ENCODE assay signal across 11 cellular contexts in the genomic region with DNA sequence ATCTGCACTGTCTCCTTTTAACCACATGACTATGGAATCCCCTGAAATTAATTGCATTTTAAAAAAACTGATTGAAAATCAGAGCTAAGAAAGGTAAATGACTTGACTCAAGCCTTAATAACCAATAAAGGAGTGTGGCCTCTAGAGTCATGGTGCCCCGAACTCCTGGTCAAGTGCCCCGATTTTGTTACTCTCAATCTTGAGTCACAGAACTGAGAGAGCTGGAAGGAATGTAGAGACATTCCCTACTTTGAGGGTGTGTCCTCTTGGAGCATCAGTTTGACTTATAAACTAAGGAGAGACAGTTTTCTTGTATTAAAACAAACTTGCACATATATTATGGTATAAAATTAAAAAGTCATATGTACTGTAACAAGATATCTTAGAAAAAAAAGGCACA. TPM values are rescaled to one million over a fixed set of nuclear protein-coding genes. Genes with fewer than 3 reads are reported as not detected.
A peak's percentile ranks its signal among the peaks of the same experiment; 100 is the strongest.
DNase-seq lines count a peak whose midpoint lies in the region; ATAC-seq and TF ChIP-seq lines count a peak whose summit lies in the region.
"Had no signal": no experiment of that assay in that cellular context is flagged by ENCODE, and none has a peak within 500 bp of the region (broad histone marks: within the 10 kb centered on the region; RNA-seq: fewer than 3 reads in every experiment).

No MANE protein-coding gene starts in this region.

- DNase-seq in activated CD4-positive, alpha-beta T cell treated with anti-CD3 and anti-CD28 coated beads, Interleukin-2, amount 10 ng/mL, durations not matched to agents 7 days and 5 days = no peak
- no peak for DNase-seq in activated CD4-positive, alpha-beta T cell treated with anti-CD3 and anti-CD28 coated beads for 4 hours
- DNase-seq in NT2/D1 (ENCODE audit: low read depth, low spot score) (no peak), smooth muscle cell (lab: John Stamatoyannopoulos, UW; ENCODE audit: unreplicated experiment) (no peak), NCI-H345 (lab: John Stamatoyannopoulos, UW) (no peak)
- DNase-seq: retina had no signal

- H3K4me3 ChIP-seq in NT2/D1 (ENCODE audit: insufficient read length, low read depth) (peak overlapping the region; percentile 99), endocrine pancreas (ENCODE audit: control insufficient read depth, insufficient read depth, low read length) (peak overlapping the region; percentile 61), smooth muscle cell (no peak overlapping the region)
- H3K4me3 ChIP-seq: thoracic aorta had no signal

- no peak overlapping the region for H3K9ac ChIP-seq in NT2/D1 (ENCODE audit: insufficient read length, low read depth)
- no peak overlapping the region for H3K9ac ChIP-seq in endocrine pancreas (ENCODE audit: control insufficient read depth, insufficient read depth, low read length)
- peak overlapping the region; percentile 90 for H3K9ac ChIP-seq in smooth muscle cell (ENCODE audit: low read depth)

- peaks cover 74% of the 10 kb centered on the region for H3K79me2 ChIP-seq in smooth muscle cell (ENCODE audit: low read depth)

- H3K36me3 ChIP-seq in NT2/D1 (ENCODE audit: insufficient read depth, insufficient read length, low read length) (peaks cover 35% of the 10 kb centered on the region), endocrine pancreas (ENCODE audit: control insufficient read depth, insufficient read depth, low read length) (no peaks in the 10 kb centered on the region), smooth muscle cell (ENCODE audit: low read depth) (no peaks in the 10 kb centered on the region)
- H3K36me3 ChIP-seq: thoracic aorta had no signal

- H3K27me3 Mint-ChIP-seq in activated CD4-positive, alpha-beta T cell treated with anti-CD3 and anti-CD28 coated beads, Interleukin-2, amount 10 ng/mL, durations not matched to agents 7 days and 5 days = no peaks in the 10 kb centered on the region

- CTCF ChIA-PET in activated CD4-positive, alpha-beta T cell treated with anti-CD3 and anti-CD28 coated beads, Interleukin-2, amount 10 ng/mL, durations not matched to agents 7 days and 5 days (lab: Charles Lee) = interaction anchor here (0.8 to 1.5 kb wide), 3 partner anchors 88 to 302 kb away, joined by 3 to 4 read pairs (median 3); partner anchors contain the start of gene PPP1CB

- H3F3A ChIP-seq in smooth muscle cell (ENCODE audit: low read depth) = peaks cover 6% of the 10 kb centered on the region

- H3K27me3 ChIP-seq in NT2/D1 (ENCODE audit: insufficient read depth, insufficient read length) = no peaks in the 10 kb centered on the region
- H3K27me3 ChIP-seq in endocrine pancreas (ENCODE audit: control insufficient read depth, insufficient read depth, low read length) = no peaks in the 10 kb centered on the region
- H3K27me3 ChIP-seq in smooth muscle cell (ENCODE audit: low read depth) = no peaks in the 10 kb centered on the region

- peak overlapping the region; percentile 100 for H3K4me2 ChIP-seq in smooth muscle cell

- H3K9me3 ChIP-seq in NT2/D1 (ENCODE audit: insufficient read depth, low read length) (no peaks in the 10 kb centered on the region), endocrine pancreas (ENCODE audit: control insufficient read depth, low read length) (no peaks in the 10 kb centered on the region), smooth muscle cell (replicated peaks; ENCODE audit: low read depth) (no peaks in the 10 kb centered on the region)
- H3K9me3 ChIP-seq: thoracic aorta had no signal

- TF ChIP-seq CTCF in smooth muscle cell (IDR thresholded peaks at IDR 0.05; ENCODE audit: borderline replicate concordance, insufficient read depth, poor library complexity, severe bottlenecking) = no peak

- H3K4me1 Mint-ChIP-seq in activated CD4-positive, alpha-beta T cell treated with anti-CD3 and anti-CD28 coated beads, Interleukin-2, amount 10 ng/mL, durations not matched to agents 7 days and 5 days = peaks cover 54% of the 10 kb centered on the region

- H3K36me3 Mint-ChIP-seq in activated CD4-positive, alpha-beta T cell treated with anti-CD3 and anti-CD28 coated beads, Interleukin-2, amount 10 ng/mL, durations not matched to agents 7 days and 5 days (ENCODE audit: low read depth) = peaks cover 13% of the 10 kb centered on the region

- peak overlapping the region; percentile 86 for H3K4me3 Mint-ChIP-seq in activated CD4-positive, alpha-beta T cell treated with anti-CD3 and anti-CD28 coated beads, Interleukin-2, amount 10 ng/mL, durations not matched to agents 7 days and 5 days
- H3K4me3 Mint-ChIP-seq: CD14-positive monocyte had no signal

- peaks cover 70% of the 10 kb centered on the region for H4K20me1 ChIP-seq in smooth muscle cell (ENCODE audit: low read depth)

- H3K27ac Mint-ChIP-seq in activated CD4-positive, alpha-beta T cell treated with anti-CD3 and anti-CD28 coated beads, Interleukin-2, amount 10 ng/mL, durations not matched to agents 7 days and 5 days = no peak overlapping the region

- WGBS in smooth muscle cell (ENCODE audit: low lambda C conversion rate) = 55% methylated on average over 2 of the region's 2 CpGs

- no peaks in the 10 kb centered on the region for H3K9me3 Mint-ChIP-seq in activated CD4-positive, alpha-beta T cell treated with anti-CD3 and anti-CD28 coated beads, Interleukin-2, amount 10 ng/mL, durations not matched to agents 7 days and 5 days

- POLR2A ChIA-PET in activated CD4-positive, alpha-beta T cell treated with anti-CD3 and anti-CD28 coated beads, Interleukin-2, amount 10 ng/mL, durations not matched to agents 7 days and 5 days (lab: Charles Lee) = interaction anchor here (0.9 kb wide), 1 partner anchor 20 kb away, joined by 8 read pairs; no protein-coding TSS in a partner anchor

- peak overlapping the region; percentile 88 for H3K27ac ChIP-seq in smooth muscle cell (ENCODE audit: low read depth)
- H3K27ac ChIP-seq: thoracic aorta had no signal

- H3K4me1 ChIP-seq in NT2/D1 (ENCODE audit: insufficient read depth, insufficient read length) = no peaks in the 10 kb centered on the region
- peaks cover 24% of the 10 kb centered on the region for H3K4me1 ChIP-seq in endocrine pancreas (ENCODE audit: control insufficient read depth, insufficient read depth, low read length)
- peaks cover 18% of the 10 kb centered on the region for H3K4me1 ChIP-seq in smooth muscle cell (ENCODE audit: low read depth)

- H2AFZ ChIP-seq in smooth muscle cell (ENCODE audit: low read depth) = no peak overlapping the region

- no peak for ATAC-seq in HG02840 (IDR thresholded peaks at IDR 0.05; ENCODE audit: low FRiP score, unreplicated experiment)
- no peak for ATAC-seq in GM21528 (IDR thresholded peaks at IDR 0.05; ENCODE audit: low FRiP score, unreplicated experiment)

RNA-seq across cellular contexts. Expression of gene WDR43, which starts 2.4 kb away (rescaled TPM):
- total RNA-seq in activated CD4-positive, alpha-beta T cell treated with anti-CD3 and anti-CD28 coated beads, Interleukin-2, amount 10 ng/mL, durations not matched to agents 7 days and 5 days = 10 to 100 TPM; 52.9 to 74.6 TPM
- 37.8 and 44.9 TPM in 2 replicates for total RNA-seq in smooth muscle cell
- 12.5 and 27.5 TPM in 2 replicates for polyA plus RNA-seq in smooth muscle cell

RNA-seq across cellular contexts. Expression of gene TRMT61B, which starts 26.8 kb away (rescaled TPM):
- 10 to 100 TPM; 13.9 to 18.6 TPM for total RNA-seq in activated CD4-positive, alpha-beta T cell treated with anti-CD3 and anti-CD28 coated beads, Interleukin-2, amount 10 ng/mL, durations not matched to agents 7 days and 5 days
- total RNA-seq in smooth muscle cell = 6.5 and 13.1 TPM in 2 replicates
- 8.5 and 9.7 TPM in 2 replicates for polyA plus RNA-seq in smooth muscle cell
